1 cellular context compared by ENCODE assay signal in the genomic region with DNA sequence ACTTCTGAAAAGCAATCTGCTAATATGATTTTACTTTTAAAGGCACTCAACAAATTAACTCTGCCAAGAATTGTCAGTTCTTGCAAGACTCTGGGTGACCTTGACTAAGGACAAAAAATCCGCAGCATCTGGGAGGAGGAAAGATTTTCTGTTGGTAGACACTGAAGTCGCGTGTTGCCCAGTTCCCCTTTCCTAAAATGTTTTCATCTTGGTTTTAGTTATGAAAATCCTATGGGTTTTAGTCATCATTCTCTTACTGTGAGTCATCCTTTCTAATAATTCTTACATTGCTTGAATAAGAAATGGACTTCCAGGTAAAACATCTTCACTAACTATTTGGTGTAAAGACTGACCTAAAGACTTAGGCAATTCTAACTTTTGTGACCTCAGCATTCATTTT.
TF ChIP-seq lines count a peak whose summit lies in the region.

No MANE protein-coding gene starts in this region.

TF ChIP-seq in GM23338, 12 proteins besides CTCF, POLR2A, EP300 and RAD21 (continued from another document):
- TF ChIP-seq, protein P1, sequence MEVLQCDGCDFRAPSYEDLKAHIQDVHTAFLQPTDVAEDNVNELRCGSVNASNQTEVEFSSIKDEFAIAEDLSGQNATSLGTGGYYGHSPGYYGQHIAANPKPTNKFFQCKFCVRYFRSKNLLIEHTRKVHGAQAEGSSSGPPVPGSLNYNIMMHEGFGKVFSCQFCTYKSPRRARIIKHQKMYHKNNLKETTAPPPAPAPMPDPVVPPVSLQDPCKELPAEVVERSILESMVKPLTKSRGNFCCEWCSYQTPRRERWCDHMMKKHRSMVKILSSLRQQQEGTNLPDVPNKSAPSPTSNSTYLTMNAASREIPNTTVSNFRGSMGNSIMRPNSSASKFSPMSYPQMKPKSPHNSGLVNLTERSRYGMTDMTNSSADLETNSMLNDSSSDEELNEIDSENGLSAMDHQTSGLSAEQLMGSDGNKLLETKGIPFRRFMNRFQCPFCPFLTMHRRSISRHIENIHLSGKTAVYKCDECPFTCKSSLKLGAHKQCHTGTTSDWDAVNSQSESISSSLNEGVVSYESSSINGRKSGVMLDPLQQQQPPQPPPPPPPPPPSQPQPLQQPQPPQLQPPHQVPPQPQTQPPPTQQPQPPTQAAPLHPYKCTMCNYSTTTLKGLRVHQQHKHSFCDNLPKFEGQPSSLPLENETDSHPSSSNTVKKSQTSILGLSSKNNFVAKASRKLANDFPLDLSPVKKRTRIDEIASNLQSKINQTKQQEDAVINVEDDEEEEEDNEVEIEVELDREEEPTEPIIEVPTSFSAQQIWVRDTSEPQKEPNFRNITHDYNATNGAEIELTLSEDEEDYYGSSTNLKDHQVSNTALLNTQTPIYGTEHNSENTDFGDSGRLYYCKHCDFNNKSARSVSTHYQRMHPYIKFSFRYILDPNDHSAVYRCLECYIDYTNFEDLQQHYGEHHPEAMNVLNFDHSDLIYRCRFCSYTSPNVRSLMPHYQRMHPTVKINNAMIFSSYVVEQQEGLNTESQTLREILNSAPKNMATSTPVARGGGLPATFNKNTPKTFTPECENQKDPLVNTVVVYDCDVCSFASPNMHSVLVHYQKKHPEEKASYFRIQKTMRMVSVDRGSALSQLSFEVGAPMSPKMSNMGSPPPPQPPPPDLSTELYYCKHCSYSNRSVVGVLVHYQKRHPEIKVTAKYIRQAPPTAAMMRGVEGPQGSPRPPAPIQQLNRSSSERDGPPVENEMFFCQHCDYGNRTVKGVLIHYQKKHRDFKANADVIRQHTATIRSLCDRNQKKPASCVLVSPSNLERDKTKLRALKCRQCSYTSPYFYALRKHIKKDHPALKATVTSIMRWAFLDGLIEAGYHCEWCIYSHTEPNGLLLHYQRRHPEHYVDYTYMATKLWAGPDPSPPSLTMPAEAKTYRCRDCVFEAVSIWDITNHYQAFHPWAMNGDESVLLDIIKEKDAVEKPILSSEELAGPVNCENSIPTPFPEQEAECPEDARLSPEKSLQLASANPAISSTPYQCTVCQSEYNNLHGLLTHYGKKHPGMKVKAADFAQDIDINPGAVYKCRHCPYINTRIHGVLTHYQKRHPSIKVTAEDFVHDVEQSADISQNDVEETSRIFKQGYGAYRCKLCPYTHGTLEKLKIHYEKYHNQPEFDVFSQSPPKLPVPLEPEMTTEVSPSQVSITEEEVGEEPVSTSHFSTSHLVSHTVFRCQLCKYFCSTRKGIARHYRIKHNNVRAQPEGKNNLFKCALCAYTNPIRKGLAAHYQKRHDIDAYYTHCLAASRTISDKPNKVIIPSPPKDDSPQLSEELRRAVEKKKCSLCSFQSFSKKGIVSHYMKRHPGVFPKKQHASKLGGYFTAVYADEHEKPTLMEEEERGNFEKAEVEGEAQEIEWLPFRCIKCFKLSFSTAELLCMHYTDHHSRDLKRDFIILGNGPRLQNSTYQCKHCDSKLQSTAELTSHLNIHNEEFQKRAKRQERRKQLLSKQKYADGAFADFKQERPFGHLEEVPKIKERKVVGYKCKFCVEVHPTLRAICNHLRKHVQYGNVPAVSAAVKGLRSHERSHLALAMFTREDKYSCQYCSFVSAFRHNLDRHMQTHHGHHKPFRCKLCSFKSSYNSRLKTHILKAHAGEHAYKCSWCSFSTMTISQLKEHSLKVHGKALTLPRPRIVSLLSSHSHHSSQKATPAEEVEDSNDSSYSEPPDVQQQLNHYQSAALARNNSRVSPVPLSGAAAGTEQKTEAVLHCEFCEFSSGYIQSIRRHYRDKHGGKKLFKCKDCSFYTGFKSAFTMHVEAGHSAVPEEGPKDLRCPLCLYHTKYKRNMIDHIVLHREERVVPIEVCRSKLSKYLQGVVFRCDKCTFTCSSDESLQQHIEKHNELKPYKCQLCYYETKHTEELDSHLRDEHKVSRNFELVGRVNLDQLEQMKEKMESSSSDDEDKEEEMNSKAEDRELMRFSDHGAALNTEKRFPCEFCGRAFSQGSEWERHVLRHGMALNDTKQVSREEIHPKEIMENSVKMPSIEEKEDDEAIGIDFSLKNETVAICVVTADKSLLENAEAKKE (CRISPR knock-in tag; IDR thresholded peaks at IDR 0.05), result no peak
- no peak for TF ChIP-seq POLR2AphosphoS5 (IDR thresholded peaks at IDR 0.05; ENCODE audit: low read depth)
